ENCODE assay signal across 8 cellular contexts in the genomic region with DNA sequence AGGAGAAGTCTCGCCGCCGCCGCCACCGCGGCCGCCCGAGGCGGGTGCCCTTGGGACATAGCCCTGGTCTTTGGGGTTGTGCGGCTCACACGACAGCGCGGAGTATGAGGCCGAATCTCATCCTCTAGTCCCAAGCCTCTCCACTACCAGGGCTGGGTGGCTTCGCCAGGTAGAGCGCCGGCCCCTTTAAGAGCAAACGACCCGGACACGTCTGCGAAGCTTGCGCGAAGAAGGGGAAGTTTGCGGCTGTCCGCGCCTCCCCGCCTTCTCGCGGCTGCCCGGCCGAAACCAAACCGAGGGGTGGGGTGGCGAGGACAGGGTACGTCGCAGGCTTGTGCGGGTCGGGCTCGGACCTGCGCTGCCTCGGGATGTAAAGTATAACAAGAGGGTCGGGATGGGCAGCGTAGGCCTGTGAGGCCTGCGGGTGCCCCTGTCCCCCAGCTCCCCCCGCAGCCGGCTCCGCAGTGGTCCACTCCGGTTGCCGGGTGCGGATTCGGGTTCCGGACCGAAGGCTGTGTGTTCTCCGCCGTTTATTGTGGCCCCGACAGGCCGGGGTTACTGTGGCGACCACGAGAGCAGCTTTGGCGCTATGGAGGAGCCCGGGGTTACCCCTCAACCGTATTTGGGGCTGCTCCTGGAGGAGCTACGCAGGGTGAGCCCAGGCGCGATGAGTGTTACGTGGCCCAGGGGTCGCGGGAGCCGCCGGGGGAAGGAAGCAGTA. TPM values are rescaled to one million over a fixed set of nuclear protein-coding genes. Genes with fewer than 3 reads are reported as not detected.
DNase-seq lines count a peak whose midpoint lies in the region; ATAC-seq and TF ChIP-seq lines count a peak whose summit lies in the region.

No MANE protein-coding gene starts in this region.

- H3K9me3 ChIP-seq in DND-41 (ENCODE audit: insufficient read depth, low read length, severe bottlenecking): peaks cover 7% of the 10 kb centered on the region

- peak overlapping the region; percentile 97 for H2AFZ ChIP-seq in DND-41 (ENCODE audit: low read depth, low read length)

- no peaks in the 10 kb centered on the region for H3K27me3 ChIP-seq in DND-41 (ENCODE audit: insufficient read depth, low read length, poor library complexity)

- H3K9ac ChIP-seq in DND-41 (ENCODE audit: low read depth, low read length): peak overlapping the region; percentile 90

- peak overlapping the region; percentile 94 to 97 (median 96) for H3K4me3 Mint-ChIP-seq in IgD-negative memory B cell
- peak overlapping the region; percentile 76 for H3K4me3 Mint-ChIP-seq in activated T-helper 17 cell treated with anti-CD3 and anti-CD28 coated beads, Interleukin-2, amount 50 U/mL, for 72 hours
- peak overlapping the region; percentile 92 for H3K4me3 Mint-ChIP-seq in natural killer cell treated with Interleukin-12 subunit alpha and Interleukin-12 subunit beta and Interleukin-15 and Interleukin-18, amount 100 ng/mL, for 72 hours

- H4K20me1 ChIP-seq in DND-41 (ENCODE audit: insufficient read depth, low read length): no peaks in the 10 kb centered on the region

- H3K9me3 Mint-ChIP-seq in IgD-negative memory B cell: peaks cover 0 to 2% (median 0%) of the 10 kb centered on the region in 3 donors
- no peaks in the 10 kb centered on the region for H3K9me3 Mint-ChIP-seq in activated T-helper 17 cell treated with anti-CD3 and anti-CD28 coated beads, Interleukin-2, amount 50 U/mL, for 72 hours
- H3K9me3 Mint-ChIP-seq in natural killer cell treated with Interleukin-12 subunit alpha and Interleukin-12 subunit beta and Interleukin-15 and Interleukin-18, amount 100 ng/mL, for 72 hours: peaks cover 3% of the 10 kb centered on the region

- H3K4me1 Mint-ChIP-seq in IgD-negative memory B cell: peaks cover 30 to 40% (median 33%) of the 10 kb centered on the region in 3 donors
- peaks cover 30% of the 10 kb centered on the region for H3K4me1 Mint-ChIP-seq in activated T-helper 17 cell treated with anti-CD3 and anti-CD28 coated beads, Interleukin-2, amount 50 U/mL, for 72 hours
- H3K4me1 Mint-ChIP-seq in natural killer cell treated with Interleukin-12 subunit alpha and Interleukin-12 subunit beta and Interleukin-15 and Interleukin-18, amount 100 ng/mL, for 72 hours (ENCODE audit: low read depth in 2 of 2): peaks cover 45 to 55% of the 10 kb centered on the region in 2 donors

- H3K36me3 ChIP-seq in DND-41 (ENCODE audit: insufficient read depth, low read length): no peaks in the 10 kb centered on the region; the same call in 1 of the 2 replicates

- peak overlapping the region; percentile 57 to 90 for H3K4me3 ChIP-seq in DND-41 (ENCODE audit: low read depth in 1 of 2, low read length in 2 of 2)

- H3K36me3 Mint-ChIP-seq in IgD-negative memory B cell: peaks cover 3% of the 10 kb centered on the region
- peaks cover 15% of the 10 kb centered on the region for H3K36me3 Mint-ChIP-seq in activated T-helper 17 cell treated with anti-CD3 and anti-CD28 coated beads, Interleukin-2, amount 50 U/mL, for 72 hours (ENCODE audit: low read depth)
- H3K36me3 Mint-ChIP-seq in natural killer cell treated with Interleukin-12 subunit alpha and Interleukin-12 subunit beta and Interleukin-15 and Interleukin-18, amount 100 ng/mL, for 72 hours: no peaks in the 10 kb centered on the region

- H3K27ac Mint-ChIP-seq in IgD-negative memory B cell: peak overlapping the region; percentile 98 to 99 (median 98)
- H3K27ac Mint-ChIP-seq in activated T-helper 17 cell treated with anti-CD3 and anti-CD28 coated beads, Interleukin-2, amount 50 U/mL, for 72 hours: peak overlapping the region; percentile 55
- peak overlapping the region; percentile 95 to 97 for H3K27ac Mint-ChIP-seq in natural killer cell treated with Interleukin-12 subunit alpha and Interleukin-12 subunit beta and Interleukin-15 and Interleukin-18, amount 100 ng/mL, for 72 hours

- peaks cover 43% of the 10 kb centered on the region for H3K4me1 ChIP-seq in DND-41 (ENCODE audit: insufficient read depth, low read length)

- H3K27me3 Mint-ChIP-seq in IgD-negative memory B cell: no peaks in the 10 kb centered on the region
- H3K27me3 Mint-ChIP-seq in activated T-helper 17 cell treated with anti-CD3 and anti-CD28 coated beads, Interleukin-2, amount 50 U/mL, for 72 hours: no peaks in the 10 kb centered on the region
- no peaks in the 10 kb centered on the region for H3K27me3 Mint-ChIP-seq in natural killer cell treated with Interleukin-12 subunit alpha and Interleukin-12 subunit beta and Interleukin-15 and Interleukin-18, amount 100 ng/mL, for 72 hours

- peaks cover 48% of the 10 kb centered on the region for H3K79me2 ChIP-seq in DND-41 (ENCODE audit: insufficient read depth, low read length)

- H3K4me2 ChIP-seq in DND-41 (ENCODE audit: insufficient read depth, low read length): peak overlapping the region; percentile 83

- DNase-seq in DND-41 (peak; percentile 74), RPMI7951 (ENCODE audit: low read depth) (peak; percentile 86), fibroblast of peridontal ligament (ENCODE audit: extremely low read depth) (peak; percentile 79)
- DNase-seq in natural killer cell treated with Interleukin-12 subunit alpha and Interleukin-12 subunit beta and Interleukin-15 and Interleukin-18, amount 100 ng/mL, for 72 hours (ENCODE audit: low spot score): peak; percentile 90
- peak; percentile 80 for DNase-seq in stimulated activated naive CD8-positive, alpha-beta T cell treated with anti-CD3 and anti-CD28 coated beads, Interleukin-15, Interleukin-2, amounts not matched to agents 100 U/mL and 50 U/mL, for 24 hours

- peak overlapping the region; percentile 92 for H3K27ac ChIP-seq in DND-41 (ENCODE audit: low read length)

- TF ChIP-seq CTCF in DND-41 (IDR thresholded peaks at IDR 0.05; ENCODE audit: borderline replicate concordance, extremely low read depth, low read length, poor library complexity, severe bottlenecking): no peak

- ATAC-seq in DND-41 (ENCODE audit: insufficient read depth, low read depth): peak; percentile 85
- ATAC-seq in GM21576 (IDR thresholded peaks at IDR 0.05; ENCODE audit: unreplicated experiment): peak; percentile 85
- ATAC-seq in activated T-helper 17 cell treated with anti-CD3 and anti-CD28 coated beads, Interleukin-2, amount 50 U/mL, for 72 hours (replicated peaks): peak; percentile 75
- peak; percentile 93 for ATAC-seq in natural killer cell treated with Interleukin-12 subunit alpha and Interleukin-12 subunit beta and Interleukin-15 and Interleukin-18, amount 100 ng/mL, for 72 hours
- peak; percentile 81 for ATAC-seq in stimulated activated naive CD8-positive, alpha-beta T cell treated with anti-CD3 and anti-CD28 coated beads, Interleukin-15, Interleukin-2, amounts not matched to agents 100 U/mL and 50 U/mL, for 24 hours

RNA-seq across cellular contexts. Expression of gene MIA2, which starts 33.3 kb away (rescaled TPM):
- polyA plus RNA-seq in IgD-negative memory B cell: 24.8 TPM
- 15.4 and 21.4 TPM in 2 replicates for total RNA-seq in RPMI7951 (2014; rRNA removed; shearing (Covaris generic))
- 10 to 100 TPM; 15.4 to 17.7 TPM for total RNA-seq in activated T-helper 17 cell treated with anti-CD3 and anti-CD28 coated beads, Interleukin-2, amount 50 U/mL, for 72 hours
- 10 to 100 TPM; 26.1 to 26.9 TPM for total RNA-seq in natural killer cell treated with Interleukin-12 subunit alpha and Interleukin-12 subunit beta and Interleukin-15 and Interleukin-18, amount 100 ng/mL, for 72 hours

Comparison
In these comparisons a context has a peak if more than half of its experiments do, and no peak if none do; other contexts are left out.
1. Peak in every context shown above with its lines: DNase-seq, ATAC-seq, H3K4me3 ChIP-seq and H3K27ac ChIP-seq.